1 cellular context compared by ENCODE assay signal in genomic region chr10:88108115-88108610, GRCh38.
TF ChIP-seq lines count a peak whose summit lies in the region.

No MANE protein-coding gene starts in this region.

TF ChIP-seq in WTC11, 78 proteins besides CTCF, POLR2A, EP300 and RAD21 (continued from another document):
- TF ChIP-seq, protein P1, sequence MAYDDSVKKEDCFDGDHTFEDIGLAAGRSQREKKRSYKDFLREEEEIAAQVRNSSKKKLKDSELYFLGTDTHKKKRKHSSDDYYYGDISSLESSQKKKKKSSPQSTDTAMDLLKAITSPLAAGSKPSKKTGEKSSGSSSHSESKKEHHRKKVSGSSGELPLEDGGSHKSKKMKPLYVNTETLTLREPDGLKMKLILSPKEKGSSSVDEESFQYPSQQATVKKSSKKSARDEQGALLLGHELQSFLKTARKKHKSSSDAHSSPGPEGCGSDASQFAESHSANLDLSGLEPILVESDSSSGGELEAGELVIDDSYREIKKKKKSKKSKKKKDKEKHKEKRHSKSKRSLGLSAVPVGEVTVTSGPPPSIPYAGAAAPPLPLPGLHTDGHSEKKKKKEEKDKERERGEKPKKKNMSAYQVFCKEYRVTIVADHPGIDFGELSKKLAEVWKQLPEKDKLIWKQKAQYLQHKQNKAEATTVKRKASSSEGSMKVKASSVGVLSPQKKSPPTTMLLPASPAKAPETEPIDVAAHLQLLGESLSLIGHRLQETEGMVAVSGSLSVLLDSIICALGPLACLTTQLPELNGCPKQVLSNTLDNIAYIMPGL (CRISPR knock-in tag; IDR thresholded peaks at IDR 0.05), result no peak
- no peak for TF ChIP-seq TP53 (CRISPR knock-in tag; IDR thresholded peaks at IDR 0.05)
TF ChIP-seq in WTC11: peak in this region for 0.
